In genomic region chr19:48614436-48615144, GRCh38 we compare ENCODE assay signal across 8 cellular contexts. TPM values are rescaled to one million over a fixed set of nuclear protein-coding genes. Genes with fewer than 3 reads are reported as not detected.
DNase-seq lines count a peak whose midpoint lies in the region; ATAC-seq, FAIRE-seq and TF ChIP-seq lines count a peak whose summit lies in the region.

Gene FAM83E (minus strand): TSS chr19:48615076. CDS start chr19:48613372, 1,704 bp downstream.

- FAIRE-seq in H54 (lab: Jason Lieb, UNC), result no peak

- intact Hi-C loops in natural killer cell (cut with micrococcal nuclease), result no loop called here

- H3K27ac Mint-ChIP-seq in natural killer cell, result peak within 1 kb of the TSS; percentile 59 to 63
- peak within 1 kb of the TSS in 1 of 2 donors; percentile 71 for H3K27ac Mint-ChIP-seq in natural killer cell treated with Interleukin-12 subunit alpha and Interleukin-12 subunit beta and Interleukin-15 and Interleukin-18, amount 100 ng/mL, for 72 hours
- H3K27ac Mint-ChIP-seq in T-cell, result peak within 1 kb of the TSS; percentile 31 to 48

- TF ChIP-seq POLR2A in H54 (IDR thresholded peaks at IDR 0.05; ENCODE audit: low read depth, low read length), result no peak

- DNase-seq in natural killer cell (no peak), T-cell (no peak), iPS-NIHi7 (ENCODE audit: extremely low spot score) (peak; percentile 85), GDM1 (lab: John Stamatoyannopoulos, UW) (no peak), H54 (ENCODE audit: insufficient read length, low spot score) (no peak)
- DNase-seq in natural killer cell treated with Interleukin-12 subunit alpha and Interleukin-12 subunit beta and Interleukin-15 and Interleukin-18, amount 100 ng/mL, for 72 hours (ENCODE audit: low spot score), result no peak

- H3K9me3 Mint-ChIP-seq in natural killer cell, result no peaks in the 10 kb centered on the region
- H3K9me3 Mint-ChIP-seq in natural killer cell treated with Interleukin-12 subunit alpha and Interleukin-12 subunit beta and Interleukin-15 and Interleukin-18, amount 100 ng/mL, for 72 hours, result no peaks in the 10 kb centered on the region
- no peaks in the 10 kb centered on the region for H3K9me3 Mint-ChIP-seq in T-cell

- H3K27me3 Mint-ChIP-seq in natural killer cell (ENCODE audit: low read depth in 2 of 2) (no peaks in the 10 kb centered on the region), T-cell (no peaks in the 10 kb centered on the region)
- no peaks in the 10 kb centered on the region for H3K27me3 Mint-ChIP-seq in natural killer cell treated with Interleukin-12 subunit alpha and Interleukin-12 subunit beta and Interleukin-15 and Interleukin-18, amount 100 ng/mL, for 72 hours

- POLR2A ChIA-PET in T-cell (lab: Charles Lee), result no interaction called here

- H3K36me3 Mint-ChIP-seq in natural killer cell, result no peaks in the 10 kb centered on the region
- H3K36me3 Mint-ChIP-seq in natural killer cell treated with Interleukin-12 subunit alpha and Interleukin-12 subunit beta and Interleukin-15 and Interleukin-18, amount 100 ng/mL, for 72 hours, result peaks cover 12% of the 10 kb centered on the region
- H3K36me3 Mint-ChIP-seq in T-cell, result peaks cover 20% of the 10 kb centered on the region

- CTCF ChIA-PET in T-cell (lab: Charles Lee), result no interaction called here

- H3K4me3 Mint-ChIP-seq in natural killer cell (peak within 1 kb of the TSS; percentile 4), T-cell (no peak within 1 kb of the TSS)
- H3K4me3 Mint-ChIP-seq in natural killer cell treated with Interleukin-12 subunit alpha and Interleukin-12 subunit beta and Interleukin-15 and Interleukin-18, amount 100 ng/mL, for 72 hours, result no peak within 1 kb of the TSS

- TF ChIP-seq CTCF in natural killer cell (IDR thresholded peaks at IDR 0.05), result no peak

- ATAC-seq in natural killer cell, result no peak
- ATAC-seq in natural killer cell treated with Interleukin-12 subunit alpha and Interleukin-12 subunit beta and Interleukin-15 and Interleukin-18, amount 100 ng/mL, for 72 hours, result no peak
- no peak for ATAC-seq in T-cell (replicated peaks in 1 of 4)
- ATAC-seq in HG03378 (IDR thresholded peaks at IDR 0.05; ENCODE audit: unreplicated experiment), result no peak
- no peak for ATAC-seq in activated CD4-positive, CD25-positive, alpha-beta regulatory T cell treated with anti-CD3 and anti-CD28 coated beads, Interleukin-2, amount 50 U/mL, for 24 hours

- H3K4me1 Mint-ChIP-seq in natural killer cell, result peaks cover 29 to 32% of the 10 kb centered on the region in 2 donors
- peaks cover 28 to 32% of the 10 kb centered on the region in 2 donors for H3K4me1 Mint-ChIP-seq in natural killer cell treated with Interleukin-12 subunit alpha and Interleukin-12 subunit beta and Interleukin-15 and Interleukin-18, amount 100 ng/mL, for 72 hours (ENCODE audit: low read depth in 2 of 2)
- H3K4me1 Mint-ChIP-seq in T-cell, result peaks cover 26 to 34% (median 28%) of the 10 kb centered on the region in 3 donors

RNA-seq across cellular contexts. Expression of gene FAM83E, which starts in this region (rescaled TPM):
- 1 to 10 TPM in 2 of 3 donors, under 1 TPM in 1; 0.70 to 1.3 (median 1.1) TPM for total RNA-seq in natural killer cell
- total RNA-seq in natural killer cell treated with Interleukin-12 subunit alpha and Interleukin-12 subunit beta and Interleukin-15 and Interleukin-18, amount 100 ng/mL, for 72 hours, result 10 to 100 TPM in 1 of 2 donors, 1 to 10 TPM in 1; 3.5 to 13.7 TPM
- 1 to 10 TPM in 4 of 5 donors, not detected in 1; 2.3 to 3.0 (median 2.7) TPM for total RNA-seq in T-cell
